8 cellular contexts compared by ENCODE assay signal in genomic region chr17:48618366-48618896, GRCh38. TPM values are rescaled to one million over a fixed set of nuclear protein-coding genes. Genes with fewer than 3 reads are reported as not detected.
DNase-seq lines count a peak whose midpoint lies in the region; ATAC-seq, FAIRE-seq and TF ChIP-seq lines count a peak whose summit lies in the region.

No MANE protein-coding gene starts in this region.

- no peaks in the 10 kb centered on the region for H3K36me3 ChIP-seq in cardiac muscle cell

- H3K9me3 ChIP-seq in cardiac muscle cell (ENCODE audit: low read depth), result no peaks in the 10 kb centered on the region

- H3K4me1 Mint-ChIP-seq in activated naive CD8-positive, alpha-beta T cell treated with anti-CD3 and anti-CD28 coated beads, Interleukin-2, amount 10 ng/mL, durations not matched to agents 7 days and 5 days, result peaks cover 22% of the 10 kb centered on the region
- peaks cover 3% of the 10 kb centered on the region for H3K4me1 Mint-ChIP-seq in progenitor cell of endocrine pancreas (ENCODE audit: low read depth)

- no peak for FAIRE-seq in urothelium cell line (lab: Jason Lieb, UNC)

- ATAC-seq in activated naive CD8-positive, alpha-beta T cell treated with anti-CD3 and anti-CD28 coated beads, Interleukin-2, amount 10 ng/mL, durations not matched to agents 7 days and 5 days (ENCODE audit: low read depth), result peak; percentile 69
- no peak for ATAC-seq in GM18858 (IDR thresholded peaks at IDR 0.05; ENCODE audit: unreplicated experiment)

- no peaks in the 10 kb centered on the region for H3K36me3 Mint-ChIP-seq in activated naive CD8-positive, alpha-beta T cell treated with anti-CD3 and anti-CD28 coated beads, Interleukin-2, amount 10 ng/mL, durations not matched to agents 7 days and 5 days
- no peaks in the 10 kb centered on the region for H3K36me3 Mint-ChIP-seq in progenitor cell of endocrine pancreas (ENCODE audit: insufficient read depth)

- H3K4me3 ChIP-seq in cardiac muscle cell, result no peak overlapping the region

- no peaks in the 10 kb centered on the region for H3K9me3 Mint-ChIP-seq in activated naive CD8-positive, alpha-beta T cell treated with anti-CD3 and anti-CD28 coated beads, Interleukin-2, amount 10 ng/mL, durations not matched to agents 7 days and 5 days
- no peaks in the 10 kb centered on the region for H3K9me3 Mint-ChIP-seq in progenitor cell of endocrine pancreas (ENCODE audit: low read depth)

- no peak overlapping the region for H3K27ac Mint-ChIP-seq in activated naive CD8-positive, alpha-beta T cell treated with anti-CD3 and anti-CD28 coated beads, Interleukin-2, amount 10 ng/mL, durations not matched to agents 7 days and 5 days
- H3K27ac Mint-ChIP-seq in progenitor cell of endocrine pancreas, result peak overlapping the region; percentile 71

- in situ Hi-C loops in G401 (cut with HindIII; ENCODE audit: low sequenced_read_pairs), result no loop called here

- POLR2A ChIA-PET in activated naive CD8-positive, alpha-beta T cell treated with anti-CD3 and anti-CD28 coated beads, Interleukin-2, amount 10 ng/mL, durations not matched to agents 7 days and 5 days (lab: Charles Lee), result interaction anchor here (1.0 kb wide), 1 partner anchor 119 kb away, joined by 3 read pairs; no protein-coding TSS in a partner anchor

- H3K27ac ChIP-seq in cardiac muscle cell, result no peak overlapping the region

- H3K27me3 ChIP-seq in cardiac muscle cell, result peaks cover 100% of the 10 kb centered on the region

- peak; percentile 76 for DNase-seq in G401 (ENCODE audit: low spot score)
- peak; percentile 53 for DNase-seq in MV-4-11 (lab: John Stamatoyannopoulos, UW)
- DNase-seq in T-helper 1 cell, result peak; percentile 62 to 82 (median 73)
- peak; percentile 84 for DNase-seq in activated naive CD8-positive, alpha-beta T cell treated with anti-CD3 and anti-CD28 coated beads, Interleukin-2, amount 10 ng/mL, durations not matched to agents 7 days and 5 days
- DNase-seq in cardiac muscle cell (ENCODE audit: low read depth in 1 of 2, low spot score in 1 of 2), result peak; percentile 87 to 90
- DNase-seq in progenitor cell of endocrine pancreas (ENCODE audit: low spot score, unreplicated experiment), result peak; percentile 93
- DNase-seq in urothelium cell line (ENCODE audit: low spot score), result peak; percentile 94

- peak overlapping the region; percentile 56 for H3K4me3 Mint-ChIP-seq in activated naive CD8-positive, alpha-beta T cell treated with anti-CD3 and anti-CD28 coated beads, Interleukin-2, amount 10 ng/mL, durations not matched to agents 7 days and 5 days
- peak overlapping the region; percentile 33 for H3K4me3 Mint-ChIP-seq in progenitor cell of endocrine pancreas (ENCODE audit: low read depth)

- peak; percentile 95 for TF ChIP-seq CTCF in cardiac muscle cell (IDR thresholded peaks at IDR 0.05; ENCODE audit: low read depth, low read length)
- peak; percentile 98 for TF ChIP-seq CTCF in progenitor cell of endocrine pancreas (IDR thresholded peaks at IDR 0.05; ENCODE audit: unreplicated experiment)

- peaks cover 8% of the 10 kb centered on the region for H3K4me1 ChIP-seq in cardiac muscle cell (ENCODE audit: low read depth)

- H3K27me3 Mint-ChIP-seq in activated naive CD8-positive, alpha-beta T cell treated with anti-CD3 and anti-CD28 coated beads, Interleukin-2, amount 10 ng/mL, durations not matched to agents 7 days and 5 days, result peaks cover 93% of the 10 kb centered on the region
- H3K27me3 Mint-ChIP-seq in progenitor cell of endocrine pancreas, result peaks cover 99% of the 10 kb centered on the region

RNA-seq across cellular contexts. Expression of gene HOXB8, which starts 3.3 kb away (rescaled TPM):
- total RNA-seq in G401 (2014; rRNA removed; shearing (Covaris generic)), result 0.10 TPM in 1 of 2 replicates, not detected in the other
- total RNA-seq in activated naive CD8-positive, alpha-beta T cell treated with anti-CD3 and anti-CD28 coated beads, Interleukin-2, amount 10 ng/mL, durations not matched to agents 7 days and 5 days, result not detected
- total RNA-seq in cardiac muscle cell (not detected in 2 replicates), progenitor cell of endocrine pancreas (1.1 and 3.7 TPM in 2 replicates)
- not detected in 2 replicates for polyA plus RNA-seq in cardiac muscle cell

RNA-seq across cellular contexts. Expression of gene HOXB7, which starts 7.6 kb away (rescaled TPM):
- 9.1 and 12.8 TPM in 2 replicates for total RNA-seq in G401 (2014; rRNA removed; shearing (Covaris generic))
- total RNA-seq in activated naive CD8-positive, alpha-beta T cell treated with anti-CD3 and anti-CD28 coated beads, Interleukin-2, amount 10 ng/mL, durations not matched to agents 7 days and 5 days, result 1 to 10 TPM in 1 of 2 experiments, under 1 TPM in 1; 0.80 to 1.0 TPM
- total RNA-seq in cardiac muscle cell, result not detected in 2 replicates
- 0.81 TPM in 1 of 2 replicates, not detected in the other for polyA plus RNA-seq in cardiac muscle cell
- 0.55 and 1.5 TPM in 2 replicates for total RNA-seq in progenitor cell of endocrine pancreas

RNA-seq across cellular contexts. Expression of gene HOXB9, which starts 7.7 kb away (rescaled TPM):
- total RNA-seq in G401 (2014; rRNA removed; shearing (Covaris generic)), result 1.8 and 4.1 TPM in 2 replicates
- under 1 TPM; 0.11 to 0.23 TPM for total RNA-seq in activated naive CD8-positive, alpha-beta T cell treated with anti-CD3 and anti-CD28 coated beads, Interleukin-2, amount 10 ng/mL, durations not matched to agents 7 days and 5 days
- total RNA-seq in cardiac muscle cell (not detected in 2 replicates), progenitor cell of endocrine pancreas (0.18 TPM in 1 of 2 replicates, not detected in the other)
- not detected in 2 replicates for polyA plus RNA-seq in cardiac muscle cell

RNA-seq across cellular contexts. Expression of gene HOXB6, which starts 13.6 kb away (rescaled TPM):
- total RNA-seq in G401 (2014; rRNA removed; shearing (Covaris generic)), result 0.92 and 2.0 TPM in 2 replicates
- total RNA-seq in activated naive CD8-positive, alpha-beta T cell treated with anti-CD3 and anti-CD28 coated beads, Interleukin-2, amount 10 ng/mL, durations not matched to agents 7 days and 5 days, result not detected
- total RNA-seq in cardiac muscle cell (0.12 TPM in 1 of 2 replicates, not detected in the other), progenitor cell of endocrine pancreas (0.96 and 3.1 TPM in 2 replicates)
- polyA plus RNA-seq in cardiac muscle cell, result not detected in 2 replicates

RNA-seq across cellular contexts. Expression of gene HOXB5, which starts 24.9 kb away (rescaled TPM):
- 1.7 TPM in 1 of 2 replicates, not detected in the other for total RNA-seq in G401 (2014; rRNA removed; shearing (Covaris generic))
- total RNA-seq in activated naive CD8-positive, alpha-beta T cell treated with anti-CD3 and anti-CD28 coated beads, Interleukin-2, amount 10 ng/mL, durations not matched to agents 7 days and 5 days, result not detected
- total RNA-seq in cardiac muscle cell (0.24 TPM in 1 of 2 replicates, not detected in the other), progenitor cell of endocrine pancreas (2.1 and 5.6 TPM in 2 replicates)
- 0.46 and 1.9 TPM in 2 replicates for polyA plus RNA-seq in cardiac muscle cell
